Comparison of ENCODE assay signal across 29 cellular contexts in genomic region chr5:90602681-90603080, GRCh38. TPM values are rescaled to one million over a fixed set of nuclear protein-coding genes. Genes with fewer than 3 reads are reported as not detected.
DNase-seq lines count a peak whose midpoint lies in the region; ATAC-seq, FAIRE-seq and TF ChIP-seq lines count a peak whose summit lies in the region.
"Had no signal": no experiment of that assay in that cellular context is flagged by ENCODE, and none has a peak within 500 bp of the region (broad histone marks: within the 10 kb centered on the region; RNA-seq: fewer than 3 reads in every experiment).

No MANE protein-coding gene starts in this region.

- no peak for TF ChIP-seq CTCF in GM12878 (IDR thresholded peaks at IDR 0.05 in 2 of 3, conservative IDR thresholded peaks at IDR 0.05 in 1 of 3; ENCODE audit: control insufficient read depth in 2 of 3, extremely low read depth in 1 of 3, insufficient read depth in 1 of 3, low read depth in 3 of 3, low read length in 3 of 3)

- WGBS in GM12878 (ENCODE audit: insufficient coverage, insufficient replicate concordance, low lambda C conversion rate, missing lambda C conversion rate), result 3% methylated on average over 1 of the region's 1 CpG

- no peaks in the 10 kb centered on the region for H4K20me1 ChIP-seq in GM12878 (ENCODE audit: control insufficient read depth, insufficient read depth)

- SMC1A ChIA-PET in GM12878 (lab: Charles Lee; ENCODE audit: uncharacterized antibody, unreplicated experiment), result interaction anchor here (0.8 to 4.4 kb wide), 5 partner anchors 9 to 195 kb away, joined by 3 to 30 read pairs (median 3); no protein-coding TSS in a partner anchor

- POLR2A ChIA-PET in GM12878 (lab: Charles Lee), result no interaction called here

- no peaks in the 10 kb centered on the region; a peak in 1 of 4 replicates for H3K27me3 ChIP-seq in GM12878 (replicated peaks in 1 of 2; ENCODE audit: control insufficient read depth in 2 of 2, insufficient read depth in 2 of 2, low read length in 1 of 2)
- H3K27me3 ChIP-seq: ascending aorta, cardiac muscle cell, ovary had no signal

- TF ChIP-seq RAD21 in GM12878 (IDR thresholded peaks at IDR 0.05; ENCODE audit: insufficient read depth, low read depth, low read length), result no peak

- H3K36me3 ChIP-seq in GM12878 (ENCODE audit: control insufficient read depth in 2 of 2, insufficient read depth in 2 of 2, low read length in 1 of 2), result no peaks in the 10 kb centered on the region
- H3K36me3 ChIP-seq: ascending aorta, cardiac muscle cell, lower lobe of right lung, ovary had no signal

- H3K9ac ChIP-seq in GM12878 (ENCODE audit: control insufficient read depth, insufficient read depth, low read length), result no peak overlapping the region
- H3K9ac ChIP-seq: GM23248 had no signal

- DNase-seq in GM12878 (ENCODE audit: low read depth, low spot score), result no peak
- no peak for DNase-seq in middle frontal gyrus (ENCODE audit: extremely low spot score, low spot score)
- DNase-seq in DMS53 treated with DMSO at 0.1 percent for 48 hours (lab: John Stamatoyannopoulos, UW; ENCODE audit: unreplicated experiment), result no peak
- DNase-seq in GOT3 (lab: John Stamatoyannopoulos, UW), result no peak
- DNase-seq in activated effector memory CD4-positive, alpha-beta T cell treated with anti-CD3 and anti-CD28 coated beads, Interleukin-2, amount 50 U/mL, for 16 hours, result no peak
- DNase-seq: activated CD4-positive, alpha-beta T cell treated with anti-CD3 and anti-CD28 coated beads for 4 hours; activated CD8-positive, alpha-beta memory T cell treated with anti-CD3 and anti-CD28 coated beads for 24 hours; activated gamma-delta T cell; activated naive CD8-positive, alpha-beta T cell treated with anti-CD3 and anti-CD28 coated beads, Interleukin-2, amount 10 ng/mL, durations not matched to agents 7 days and 5 days; C1 segment of cervical spinal cord; cortex of kidney; DND-41; GM23248; kidney glomerular epithelial cell; lower lobe of right lung; NCI-H1048; NCI-H1930; NCI-H69; nephron progenitor cell; ovary; SIG-M5 had no signal

- H3K4me2 ChIP-seq in GM12878 (ENCODE audit: control insufficient read depth, insufficient read depth), result no peak overlapping the region

- H3K79me2 ChIP-seq in GM12878 (ENCODE audit: control insufficient read depth, insufficient read depth, low read length), result no peaks in the 10 kb centered on the region

- intact Hi-C loops in GM12878 (cut with micrococcal nuclease; ENCODE audit: unreplicated experiment), result loop anchor here (5.0 kb wide), 1 partner anchor 70 kb away; no protein-coding TSS in a partner anchor

- TF ChIP-seq POLR2A in GM12878 (IDR thresholded peaks at IDR 0.05; ENCODE audit: low read depth, low read length), result no peak

- peaks cover 3% of the 10 kb centered on the region; the same call in 1 of the 2 replicates for H3K4me1 ChIP-seq in GM12878 (ENCODE audit: control insufficient read depth, insufficient read depth, low read length)
- H3K4me1 ChIP-seq: ascending aorta, lower lobe of right lung had no signal

- in situ Hi-C loops in GM12878 (cut with MboI), result loop anchor here (5.0 kb wide), 1 partner anchor 160 kb away; no protein-coding TSS in a partner anchor

- no peak for FAIRE-seq in GM12878 (lab: Jason Lieb, UNC)
- FAIRE-seq: RCC 7860 had no signal

- TF ChIP-seq EP300 in GM12878 (IDR thresholded peaks at IDR 0.05; ENCODE audit: borderline replicate concordance in 1 of 2, control insufficient read depth in 1 of 2, low read depth in 2 of 2, low read length in 2 of 2), result no peak

- no peaks in the 10 kb centered on the region for H3K9me3 ChIP-seq in GM12878 (replicated peaks; ENCODE audit: control insufficient read depth, insufficient read depth, low read length)
- H3K9me3 ChIP-seq: ascending aorta, lower lobe of right lung, ovary had no signal

- RAD21 ChIA-PET in GM12878 (lab: Charles Lee; ENCODE audit: unreplicated experiment), result interaction anchor here (1.3 to 2.0 kb wide), 2 partner anchors 163 to 181 kb away, joined by 4 to 6 read pairs; no protein-coding TSS in a partner anchor

- H3K4me3 ChIP-seq in GM12878, result no peak overlapping the region
- H3K4me3 ChIP-seq: ascending aorta, cardiac muscle cell, GM23248, lower lobe of right lung, ovary, skin epidermis had no signal

- H3K27ac ChIP-seq in GM12878 (ENCODE audit: control insufficient read depth, insufficient read depth), result no peak overlapping the region
- H3K27ac ChIP-seq: ascending aorta, cardiac muscle cell, GM23248, lower lobe of right lung, ovary, skin epidermis, VCaP had no signal

- no peak overlapping the region for H2AFZ ChIP-seq in GM12878 (ENCODE audit: control insufficient read depth, low read depth, low read length)
- H2AFZ ChIP-seq: GM23248 had no signal

- CTCF ChIA-PET in GM12878 (lab: Yijun Ruan, JAX), result interaction anchor here (1.2 to 4.9 kb wide), 7 partner anchors 8 to 181 kb away, joined by 3 to 40 read pairs (median 6); partner anchors contain the start of gene LYSMD3

- BruUV-seq in GM12878 (replicated peaks; lab: Mats Ljungman, UMichigan), result no TSS peak

- peak; percentile 84 for ATAC-seq in GM18907 (IDR thresholded peaks at IDR 0.05; ENCODE audit: unreplicated experiment)
- peak; percentile 52 for ATAC-seq in GM21529 (IDR thresholded peaks at IDR 0.05; ENCODE audit: unreplicated experiment)
- peak; percentile 49 for ATAC-seq in HG03159 (IDR thresholded peaks at IDR 0.05; ENCODE audit: unreplicated experiment)
- ATAC-seq in GM12878, result peak; percentile 70
- ATAC-seq: lower lobe of right lung had no signal

TF ChIP-seq in GM12878, 131 proteins besides CTCF, POLR2A, EP300 and RAD21:
- no peak for TF ChIP-seq NRF1 (conservative IDR thresholded peaks at IDR 0.05; ENCODE audit: low read depth, low read length)
- 0 out of 2 replicates have a peak, but pooled peaks have one; percentile 11 for TF ChIP-seq RUNX3 (IDR thresholded peaks at IDR 0.05; ENCODE audit: low read length)

RNA-seq across cellular contexts. Expression of gene ADGRV1, which starts 44.1 kb away (rescaled TPM):
- total RNA-seq in GM12878 (2013; cell fraction: nucleolus; rRNA removed), result 128 and 131 TPM in 2 replicates
- total RNA-seq in GM12878 (2014; rRNA removed) (0.11 and 0.49 TPM in 2 replicates), GM12878 (2014; rRNA removed; fragmentation: Illumina TruSeq; extraction: Trizol) (0.22 and 0.32 TPM in 2 replicates), GM12878 (2021) (0.66 and 0.72 TPM in 2 replicates)
- 6.7 TPM for polyA plus RNA-seq in GM12878 (2011; ENCODE audit: low read depth)
- polyA plus RNA-seq in GM12878 (2011; rRNA removed) (8.1 and 10.2 TPM in 2 replicates), GM12878 (2014; fragmentation: Illumina TruSeq; extraction: Trizol) (0.04 and 0.05 TPM in 2 replicates), GM12878 (2014; fragmentation: Nextera tagmentation; extraction: Ambion mirVana) (under 1 TPM in 1 of 2 experiments, not detected in 1; 0.05 TPM), GM12878 (2014; rRNA removed) (0.08 and 0.27 TPM in 2 replicates), GM12878 (2016; fragmentation: Nextera tagmentation; extraction: Ambion mirVana) (under 1 TPM; 0.16 to 0.32 TPM)
- 2.8 and 3.6 TPM in 2 replicates for polyA plus RNA-seq in GM12878 (2011; cell fraction: cytosol; rRNA removed)
- 13.7 and 17.5 TPM in 2 replicates for polyA plus RNA-seq in GM12878 (2011; cell fraction: nucleus; rRNA removed)
- 8.1 and 8.3 TPM in 2 replicates for polyA plus RNA-seq in GM12878 (2012)
- polyA minus RNA-seq in GM12878 (2011; rRNA and poly(A)+ RNA removed), result 41.5 and 45.1 TPM in 2 replicates
- 4.9 and 5.9 TPM in 2 replicates for polyA minus RNA-seq in GM12878 (2011; cell fraction: cytosol; rRNA and poly(A)+ RNA removed)
- 71.4 and 76.3 TPM in 2 replicates for polyA minus RNA-seq in GM12878 (2011; cell fraction: nucleus; rRNA and poly(A)+ RNA removed)
- total RNA-seq: GM23248 had no signal
- polyA plus RNA-seq: GM23248 had no signal
